ENCODE assay signal across 1 cellular context in the genomic region with DNA sequence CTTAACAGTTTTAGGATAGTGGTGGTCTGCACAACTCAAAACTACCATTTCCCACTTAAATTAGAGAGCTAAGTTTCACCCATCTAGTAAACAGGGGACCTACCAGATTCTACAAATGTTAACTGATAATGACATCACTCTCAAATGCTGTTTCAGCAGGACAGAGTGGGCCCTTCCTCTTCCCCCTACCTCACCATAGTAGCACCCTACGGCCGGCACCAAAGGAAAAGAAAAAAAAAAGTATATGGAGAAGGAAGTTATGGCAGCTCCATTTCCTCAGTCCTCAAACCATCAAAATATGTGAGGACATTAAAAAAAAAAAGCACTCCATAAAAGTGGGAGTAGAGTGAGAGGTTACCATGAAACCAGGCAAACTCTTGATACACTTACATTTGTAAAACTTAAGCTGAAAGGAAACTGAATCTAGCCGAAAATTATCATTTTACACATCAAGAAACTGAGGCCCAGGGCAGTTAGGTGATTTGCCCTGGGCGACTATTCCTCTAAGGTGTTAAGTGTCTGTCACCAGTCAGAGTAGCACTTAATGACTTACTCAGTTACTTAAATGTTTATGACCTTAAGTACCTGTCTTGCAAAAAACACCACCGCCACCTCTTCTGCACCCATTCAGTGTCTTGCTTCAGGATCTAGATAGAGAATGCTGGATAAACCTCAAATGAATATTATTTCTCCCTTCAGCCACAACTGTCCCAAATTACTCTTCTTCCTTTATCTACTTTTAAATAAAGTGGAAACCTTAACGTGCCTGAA.
TF ChIP-seq lines count a peak whose summit lies in the region.

No MANE protein-coding gene starts in this region.

TF ChIP-seq in HEK293, 187 proteins besides CTCF, POLR2A, EP300 and RAD21 (continued from another document):
- TF ChIP-seq REPIN1 (tag by site-specific recombination; IDR thresholded peaks at IDR 0.05; ENCODE audit: low read depth) = no peak
- TF ChIP-seq ZSCAN23 (tag by site-specific recombination; IDR thresholded peaks at IDR 0.05) = no peak
- no peak for TF ChIP-seq ZBTB48 (tag by site-specific recombination; IDR thresholded peaks at IDR 0.05)
- TF ChIP-seq ZNF558 (tag by site-specific recombination; IDR thresholded peaks at IDR 0.05) = no peak; the same call in 1 of the 2 replicates
- TF ChIP-seq, protein P1, sequence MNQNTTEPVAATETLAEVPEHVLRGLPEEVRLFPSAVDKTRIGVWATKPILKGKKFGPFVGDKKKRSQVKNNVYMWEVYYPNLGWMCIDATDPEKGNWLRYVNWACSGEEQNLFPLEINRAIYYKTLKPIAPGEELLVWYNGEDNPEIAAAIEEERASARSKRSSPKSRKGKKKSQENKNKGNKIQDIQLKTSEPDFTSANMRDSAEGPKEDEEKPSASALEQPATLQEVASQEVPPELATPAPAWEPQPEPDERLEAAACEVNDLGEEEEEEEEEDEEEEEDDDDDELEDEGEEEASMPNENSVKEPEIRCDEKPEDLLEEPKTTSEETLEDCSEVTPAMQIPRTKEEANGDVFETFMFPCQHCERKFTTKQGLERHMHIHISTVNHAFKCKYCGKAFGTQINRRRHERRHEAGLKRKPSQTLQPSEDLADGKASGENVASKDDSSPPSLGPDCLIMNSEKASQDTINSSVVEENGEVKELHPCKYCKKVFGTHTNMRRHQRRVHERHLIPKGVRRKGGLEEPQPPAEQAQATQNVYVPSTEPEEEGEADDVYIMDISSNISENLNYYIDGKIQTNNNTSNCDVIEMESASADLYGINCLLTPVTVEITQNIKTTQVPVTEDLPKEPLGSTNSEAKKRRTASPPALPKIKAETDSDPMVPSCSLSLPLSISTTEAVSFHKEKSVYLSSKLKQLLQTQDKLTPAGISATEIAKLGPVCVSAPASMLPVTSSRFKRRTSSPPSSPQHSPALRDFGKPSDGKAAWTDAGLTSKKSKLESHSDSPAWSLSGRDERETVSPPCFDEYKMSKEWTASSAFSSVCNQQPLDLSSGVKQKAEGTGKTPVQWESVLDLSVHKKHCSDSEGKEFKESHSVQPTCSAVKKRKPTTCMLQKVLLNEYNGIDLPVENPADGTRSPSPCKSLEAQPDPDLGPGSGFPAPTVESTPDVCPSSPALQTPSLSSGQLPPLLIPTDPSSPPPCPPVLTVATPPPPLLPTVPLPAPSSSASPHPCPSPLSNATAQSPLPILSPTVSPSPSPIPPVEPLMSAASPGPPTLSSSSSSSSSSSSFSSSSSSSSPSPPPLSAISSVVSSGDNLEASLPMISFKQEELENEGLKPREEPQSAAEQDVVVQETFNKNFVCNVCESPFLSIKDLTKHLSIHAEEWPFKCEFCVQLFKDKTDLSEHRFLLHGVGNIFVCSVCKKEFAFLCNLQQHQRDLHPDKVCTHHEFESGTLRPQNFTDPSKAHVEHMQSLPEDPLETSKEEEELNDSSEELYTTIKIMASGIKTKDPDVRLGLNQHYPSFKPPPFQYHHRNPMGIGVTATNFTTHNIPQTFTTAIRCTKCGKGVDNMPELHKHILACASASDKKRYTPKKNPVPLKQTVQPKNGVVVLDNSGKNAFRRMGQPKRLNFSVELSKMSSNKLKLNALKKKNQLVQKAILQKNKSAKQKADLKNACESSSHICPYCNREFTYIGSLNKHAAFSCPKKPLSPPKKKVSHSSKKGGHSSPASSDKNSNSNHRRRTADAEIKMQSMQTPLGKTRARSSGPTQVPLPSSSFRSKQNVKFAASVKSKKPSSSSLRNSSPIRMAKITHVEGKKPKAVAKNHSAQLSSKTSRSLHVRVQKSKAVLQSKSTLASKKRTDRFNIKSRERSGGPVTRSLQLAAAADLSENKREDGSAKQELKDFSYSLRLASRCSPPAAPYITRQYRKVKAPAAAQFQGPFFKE (tag by site-specific recombination; IDR thresholded peaks at IDR 0.05; ENCODE audit: borderline replicate concordance) = no peak
- TF ChIP-seq ZNF433 (tag by site-specific recombination; IDR thresholded peaks at IDR 0.05; ENCODE audit: low read depth) = no peak
- no peak for TF ChIP-seq FEZF1 (tag by site-specific recombination; IDR thresholded peaks at IDR 0.05)
- TF ChIP-seq, protein P2, sequence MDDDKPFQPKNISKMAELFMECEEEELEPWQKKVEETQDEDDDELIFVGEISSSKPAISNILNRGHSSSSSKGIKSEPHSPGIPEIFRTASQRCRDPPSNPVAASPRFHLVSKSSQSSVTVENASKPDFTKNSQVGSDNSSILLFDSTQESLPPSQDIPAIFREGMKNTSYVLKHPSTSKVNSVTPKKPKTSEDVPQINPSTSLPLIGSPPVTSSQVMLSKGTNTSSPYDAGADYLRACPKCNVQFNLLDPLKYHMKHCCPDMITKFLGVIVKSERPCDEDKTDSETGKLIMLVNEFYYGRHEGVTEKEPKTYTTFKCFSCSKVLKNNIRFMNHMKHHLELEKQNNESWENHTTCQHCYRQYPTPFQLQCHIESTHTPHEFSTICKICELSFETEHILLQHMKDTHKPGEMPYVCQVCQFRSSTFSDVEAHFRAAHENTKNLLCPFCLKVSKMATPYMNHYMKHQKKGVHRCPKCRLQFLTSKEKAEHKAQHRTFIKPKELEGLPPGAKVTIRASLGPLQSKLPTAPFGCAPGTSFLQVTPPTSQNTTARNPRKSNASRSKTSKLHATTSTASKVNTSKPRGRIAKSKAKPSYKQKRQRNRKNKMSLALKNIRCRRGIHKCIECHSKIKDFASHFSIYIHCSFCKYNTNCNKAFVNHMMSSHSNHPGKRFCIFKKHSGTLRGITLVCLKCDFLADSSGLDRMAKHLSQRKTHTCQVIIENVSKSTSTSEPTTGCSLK (tag by site-specific recombination; IDR thresholded peaks at IDR 0.05) = no peak
